ENCODE assay signal across 9 cellular contexts in the genomic region with DNA sequence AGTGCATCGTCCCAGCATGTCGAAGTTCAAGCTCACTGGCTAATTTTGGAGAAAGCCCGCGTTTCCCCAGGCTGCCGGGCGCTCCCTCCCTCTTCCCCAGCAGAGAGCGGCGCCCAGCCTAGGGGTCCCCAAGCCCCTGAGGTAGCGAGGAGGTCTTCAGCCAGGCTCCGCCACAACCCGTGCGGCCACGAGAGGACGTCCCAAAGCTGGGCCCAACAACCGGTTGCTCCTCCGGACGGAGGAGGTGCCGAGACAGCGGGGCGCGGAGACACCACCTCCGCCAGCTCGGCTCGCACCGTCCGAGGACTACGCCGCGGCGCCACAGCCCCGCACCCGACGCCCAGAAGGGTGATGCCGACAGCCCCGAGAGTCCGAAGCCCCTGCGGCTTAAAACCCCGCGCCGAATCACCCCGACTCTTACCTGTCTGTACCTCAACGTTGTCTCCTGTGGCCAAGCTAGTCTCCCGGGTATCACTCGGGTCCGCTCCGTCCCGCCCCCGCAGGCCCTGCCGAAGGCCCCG. TPM values are rescaled to one million over a fixed set of nuclear protein-coding genes. Genes with fewer than 3 reads are reported as not detected.
DNase-seq lines count a peak whose midpoint lies in the region; ATAC-seq and TF ChIP-seq lines count a peak whose summit lies in the region.
"Had no signal": no experiment of that assay in that cellular context is flagged by ENCODE, and none has a peak within 500 bp of the region (broad histone marks: within the 10 kb centered on the region; RNA-seq: fewer than 3 reads in every experiment).

Gene DENND2C, minus strand, starts transcription at position 488 of the 521 bp plus-strand sequence. CDS start 44,065 bp downstream, outside the sequence.

- H2AFZ ChIP-seq in GM23338 (peak within 1 kb of the TSS; percentile 99), Karpas-422 (ENCODE audit: low read length) (peak within 1 kb of the TSS; percentile 97)

- peaks cover 6% of the 10 kb centered on the region for H3K27me3 Mint-ChIP-seq in GM23338 (ENCODE audit: insufficient read depth, low read depth, poor library complexity)

- peak within 1 kb of the TSS; percentile 84 for H3K4me3 ChIP-seq in GM23338
- H3K4me3 ChIP-seq in Karpas-422 (ENCODE audit: low read length), result peak within 1 kb of the TSS; percentile 70
- H3K4me3 ChIP-seq in coronary artery, result peak within 1 kb of the TSS; percentile 86
- H3K4me3 ChIP-seq in mucosa of rectum (ENCODE audit: low read length in 2 of 2), result peak within 1 kb of the TSS; percentile 80 to 87

- H3K4me1 ChIP-seq in GM23338 (ENCODE audit: insufficient read depth) (0 out of 2 replicates have a peak, but pooled peaks cover 4% of the 10 kb centered on the region), Karpas-422 (ENCODE audit: low read length) (peaks cover 13% of the 10 kb centered on the region), mucosa of rectum (ENCODE audit: control insufficient read depth in 2 of 2, insufficient read depth in 2 of 2, low read length in 2 of 2) (peaks cover 3 to 4% of the 10 kb centered on the region in 2 donors)

- peak; percentile 83 for ATAC-seq in GM23338

- H3K36me3 ChIP-seq in GM23338 (ENCODE audit: insufficient read depth) (no peaks in the 10 kb centered on the region), Karpas-422 (ENCODE audit: insufficient read depth, low read length) (no peaks in the 10 kb centered on the region), mucosa of rectum (ENCODE audit: control insufficient read depth in 2 of 2, insufficient read depth in 2 of 2, low read length in 2 of 2) (no peaks in the 10 kb centered on the region)

- peak in 1 of 2 experiments; percentile 49; a peak in 2 of 4 replicates for TF ChIP-seq CTCF in GM23338 (conservative IDR thresholded peaks at IDR 0.05; ENCODE audit: low read depth in 2 of 2)
- no peak for TF ChIP-seq CTCF in coronary artery (IDR thresholded peaks at IDR 0.05)

- H3K9me3 ChIP-seq in Karpas-422 (ENCODE audit: low read length) (no peaks in the 10 kb centered on the region), mucosa of rectum (ENCODE audit: control insufficient read depth in 2 of 2, low read length in 2 of 2) (no peaks in the 10 kb centered on the region)

- H4K20me1 ChIP-seq in GM23338 (replicated peaks; ENCODE audit: insufficient read depth), result no peaks in the 10 kb centered on the region
- H4K20me1 ChIP-seq in Karpas-422 (ENCODE audit: insufficient read depth, low read depth, low read length), result no peaks in the 10 kb centered on the region

- H3K27ac Mint-ChIP-seq in GM23338, result peak within 1 kb of the TSS; percentile 37; the same call in 1 of the 2 replicates

- H3K79me2 ChIP-seq in GM23338 (replicated peaks; ENCODE audit: insufficient read depth) (no peaks in the 10 kb centered on the region), Karpas-422 (ENCODE audit: low read length) (no peaks in the 10 kb centered on the region)

- H3K36me3 Mint-ChIP-seq in GM23338 (ENCODE audit: low read depth), result no peaks in the 10 kb centered on the region

- peaks cover 4% of the 10 kb centered on the region; the same call in 2 of the 3 replicates for H3K4me1 Mint-ChIP-seq in GM23338

- H3K27me3 ChIP-seq in GM23338 (ENCODE audit: insufficient read depth), result peaks cover 26% of the 10 kb centered on the region; the same call in 1 of the 2 replicates
- no peaks in the 10 kb centered on the region for H3K27me3 ChIP-seq in Karpas-422 (ENCODE audit: low read length)
- H3K27me3 ChIP-seq in mucosa of rectum (ENCODE audit: control insufficient read depth in 2 of 2, insufficient read depth in 2 of 2, low read length in 2 of 2), result no peaks in the 10 kb centered on the region

- H3K4me2 ChIP-seq in GM23338 (peak within 1 kb of the TSS; percentile 95), Karpas-422 (ENCODE audit: low read depth, low read length, poor library complexity, severe bottlenecking) (peak within 1 kb of the TSS; percentile 83)

- H3F3A ChIP-seq in GM23338 (replicated peaks; ENCODE audit: low read depth), result peaks cover 7% of the 10 kb centered on the region; the same call in 1 of the 2 replicates

- H3K4me3 Mint-ChIP-seq in GM23338, result peak within 1 kb of the TSS; percentile 85

- DNase-seq in DMS 273 (lab: John Stamatoyannopoulos, UW; ENCODE audit: unreplicated experiment) (peak; percentile 88), DMS 273 treated with DMSO at 0.1 percent for 48 hours (lab: John Stamatoyannopoulos, UW) (no peak), GM23338 (ENCODE audit: low spot score) (peak; percentile 82), Karpas-422 (no peak), coronary artery (ENCODE audit: low spot score) (no peak), occipital lobe (lab: John Stamatoyannopoulos, UW) (no peak), NCI-H345 (lab: John Stamatoyannopoulos, UW) (no peak)

- H3K9me2 ChIP-seq in GM23338 (ENCODE audit: insufficient read depth), result no peaks in the 10 kb centered on the region
- H3K9me2 ChIP-seq in Karpas-422 (replicated peaks; ENCODE audit: insufficient read depth, low read length), result no peaks in the 10 kb centered on the region

- H3K27ac ChIP-seq in GM23338 (ENCODE audit: low read depth), result no peak within 1 kb of the TSS
- H3K27ac ChIP-seq in Karpas-422 (ENCODE audit: low read length), result no peak within 1 kb of the TSS
- peak within 1 kb of the TSS; percentile 54 to 86 for H3K27ac ChIP-seq in coronary artery
- peak within 1 kb of the TSS; percentile 77 to 85 for H3K27ac ChIP-seq in mucosa of rectum (ENCODE audit: low read depth in 2 of 2, low read length in 2 of 2)
- H3K27ac ChIP-seq: 22Rv1 had no signal

- H3K9me3 Mint-ChIP-seq in GM23338, result no peaks in the 10 kb centered on the region

- peak within 1 kb of the TSS; percentile 54 for H3K9ac ChIP-seq in Karpas-422 (ENCODE audit: low read length)
- peak within 1 kb of the TSS; percentile 69 to 77 for H3K9ac ChIP-seq in mucosa of rectum (ENCODE audit: low read depth in 1 of 2, low read length in 2 of 2)

TF ChIP-seq in GM23338, 12 proteins besides CTCF, POLR2A, EP300 and RAD21:
- TF ChIP-seq POLR2AphosphoS5 (IDR thresholded peaks at IDR 0.05; ENCODE audit: low read depth), result peak; percentile 66
- no peak for TF ChIP-seq ZNF462 (CRISPR knock-in tag; IDR thresholded peaks at IDR 0.05)

RNA-seq across cellular contexts. Expression of gene DENND2C, which starts in this region (rescaled TPM):
- total RNA-seq in GM23338 (2014; rRNA removed; shearing (Covaris generic)), result 2.9 and 4.1 TPM in 2 replicates
- polyA plus RNA-seq in GM23338 (2016; fragmentation: Nextera tagmentation; extraction: Ambion mirVana), result 4.9 and 7.0 TPM in 2 replicates
- 0.11 and 0.60 TPM in 2 replicates for total RNA-seq in Karpas-422 (2014; rRNA removed; shearing (Covaris generic); ENCODE audit: low replicate concordance)
- total RNA-seq in occipital lobe, result 1.6 TPM

Comparison
In these comparisons a context has a peak if more than half of its experiments do, and no peak if none do; other contexts are left out.
1. DNase-seq: peak in DMS 273 (single experiment) and GM23338 (single experiment); none in DMS 273 treated with DMSO at 0.1 percent for 48 hours (single experiment), Karpas-422 (single experiment), coronary artery (single experiment), occipital lobe (single experiment) and NCI-H345 (single experiment).
2. H3K27ac ChIP-seq: peak in coronary artery (2 of 2) and mucosa of rectum (2 of 2); none in GM23338 (single experiment) and Karpas-422 (single experiment).
3. Peak in every context shown above with its lines, with median percentiles within 50 percentile points of each other: H3K4me3 ChIP-seq.